In genomic region chr1:157310401-157310800, GRCh38 we compare ENCODE assay signal across 18 cellular contexts.
DNase-seq lines count a peak whose midpoint lies in the region; ATAC-seq and TF ChIP-seq lines count a peak whose summit lies in the region.
"Had no signal": no experiment of that assay in that cellular context is flagged by ENCODE, and none has a peak within 500 bp of the region (broad histone marks: within the 10 kb centered on the region; RNA-seq: fewer than 3 reads in every experiment).

No MANE protein-coding gene starts in this region.

- no peak for ATAC-seq in activated CD8-positive, alpha-beta memory T cell treated with anti-CD3 and anti-CD28 coated beads, Interleukin-2, amount 10 ng/mL, durations not matched to agents 7 days and 5 days
- no peak for ATAC-seq in HG03442 (IDR thresholded peaks at IDR 0.05; ENCODE audit: unreplicated experiment)

- no peak overlapping the region for H3K9ac ChIP-seq in neural progenitor cell

- H3K27ac ChIP-seq in esophagus muscularis mucosa (replicated peaks in 1 of 4) (no peak overlapping the region), neural progenitor cell (no peak overlapping the region)
- H3K27ac ChIP-seq: 22Rv1, C4-2B, SK-N-MC had no signal

- H3K4me1 Mint-ChIP-seq in activated CD8-positive, alpha-beta memory T cell treated with anti-CD3 and anti-CD28 coated beads, Interleukin-2, amount 10 ng/mL, durations not matched to agents 7 days and 5 days: no peaks in the 10 kb centered on the region
- peaks cover 9% of the 10 kb centered on the region for H3K4me1 Mint-ChIP-seq in neural progenitor cell

- no peaks in the 10 kb centered on the region for H3K9me3 ChIP-seq in esophagus muscularis mucosa
- H3K9me3 ChIP-seq in neural progenitor cell (ENCODE audit: low read depth): no peaks in the 10 kb centered on the region

- no peaks in the 10 kb centered on the region for H3K9me3 Mint-ChIP-seq in activated CD8-positive, alpha-beta memory T cell treated with anti-CD3 and anti-CD28 coated beads, Interleukin-2, amount 10 ng/mL, durations not matched to agents 7 days and 5 days (ENCODE audit: low read depth)
- no peaks in the 10 kb centered on the region for H3K9me3 Mint-ChIP-seq in neural progenitor cell
- H3K9me3 Mint-ChIP-seq: HFFc6 had no signal

- H3K79me2 ChIP-seq in neural progenitor cell (ENCODE audit: low read depth): no peaks in the 10 kb centered on the region

- CTCF ChIA-PET in activated CD8-positive, alpha-beta memory T cell treated with anti-CD3 and anti-CD28 coated beads, Interleukin-2, amount 10 ng/mL, durations not matched to agents 7 days and 5 days (lab: Charles Lee): interaction anchor here (0.9 kb wide), 1 partner anchor 172 kb away, joined by 3 read pairs; no protein-coding TSS in a partner anchor

- H3K4me2 ChIP-seq in neural progenitor cell: no peak overlapping the region

- H3K27ac Mint-ChIP-seq in activated CD8-positive, alpha-beta memory T cell treated with anti-CD3 and anti-CD28 coated beads, Interleukin-2, amount 10 ng/mL, durations not matched to agents 7 days and 5 days: no peak overlapping the region
- H3K27ac Mint-ChIP-seq in neural progenitor cell: no peak overlapping the region
- H3K27ac Mint-ChIP-seq: HFFc6 had no signal

- no peak for TF ChIP-seq POLR2A in esophagus muscularis mucosa (IDR thresholded peaks at IDR 0.05; ENCODE audit: low read depth)

- peaks cover 0 to 6% (median 0%) of the 10 kb centered on the region in 4 donors for H3K4me1 ChIP-seq in esophagus muscularis mucosa
- H3K4me1 ChIP-seq in neural progenitor cell: no peaks in the 10 kb centered on the region

- intact Hi-C loops in esophagus muscularis mucosa (cut with DNase I): no loop called here

- H3F3A ChIP-seq in neural progenitor cell (ENCODE audit: low read depth): no peaks in the 10 kb centered on the region

- H3K36me3 Mint-ChIP-seq in activated CD8-positive, alpha-beta memory T cell treated with anti-CD3 and anti-CD28 coated beads, Interleukin-2, amount 10 ng/mL, durations not matched to agents 7 days and 5 days: no peaks in the 10 kb centered on the region
- H3K36me3 Mint-ChIP-seq in neural progenitor cell: no peaks in the 10 kb centered on the region
- H3K36me3 Mint-ChIP-seq: IgD-negative memory B cell had no signal

- no peak overlapping the region for H3K4me3 Mint-ChIP-seq in activated CD8-positive, alpha-beta memory T cell treated with anti-CD3 and anti-CD28 coated beads, Interleukin-2, amount 10 ng/mL, durations not matched to agents 7 days and 5 days
- H3K4me3 Mint-ChIP-seq in neural progenitor cell: no peak overlapping the region
- H3K4me3 Mint-ChIP-seq: HFFc6, IgD-negative memory B cell had no signal

- TF ChIP-seq CTCF in esophagus muscularis mucosa (IDR thresholded peaks at IDR 0.05): no peak
- TF ChIP-seq CTCF in neural progenitor cell (IDR thresholded peaks at IDR 0.05): no peak

- peaks cover 0 to 14% (median 0%) of the 10 kb centered on the region in 4 donors for H3K27me3 ChIP-seq in esophagus muscularis mucosa
- H3K27me3 ChIP-seq in neural progenitor cell: no peaks in the 10 kb centered on the region

- no peak overlapping the region for H2AFZ ChIP-seq in neural progenitor cell (replicated peaks)

- WGBS in esophagus muscularis mucosa: 39% methylated on average over 5 of the region's 5 CpGs

- no peaks in the 10 kb centered on the region for H3K36me3 ChIP-seq in esophagus muscularis mucosa
- H3K36me3 ChIP-seq in neural progenitor cell: no peaks in the 10 kb centered on the region

- DNase-seq in activated CD8-positive, alpha-beta memory T cell treated with anti-CD3 and anti-CD28 coated beads for 24 hours: peak; percentile 24
- DNase-seq in activated CD8-positive, alpha-beta memory T cell treated with anti-CD3 and anti-CD28 coated beads, Interleukin-2, amount 10 ng/mL, durations not matched to agents 7 days and 5 days: no peak
- peak; percentile 90 for DNase-seq in esophagus muscularis mucosa (ENCODE audit: extremely low spot score)
- DNase-seq in neural progenitor cell (ENCODE audit: low spot score): peak; percentile 33
- no peak for DNase-seq in activated CD4-positive, alpha-beta T cell treated with anti-CD3 and anti-CD28 coated beads, Interleukin-2, amount 50 U/mL, for 4 hours
- DNase-seq in iPS-NIHi11 (ENCODE audit: low spot score): no peak
- no peak for DNase-seq in NK-92 treated with Interleukin-12 subunit alpha and Interleukin-12 subunit beta, amount 100 ng/mL, for 24 hours (lab: John Stamatoyannopoulos, UW)
- DNase-seq: AML-193, DMS79, HFFc6, NCI-H1048, NCI-H1436 treated with DMSO at 0.1 percent for 48 hours, NCI-H2171 had no signal

- H3K4me3 ChIP-seq in esophagus muscularis mucosa (no peak overlapping the region), neural progenitor cell (no peak overlapping the region)
- H3K4me3 ChIP-seq: SK-N-MC had no signal

- peaks cover 32% of the 10 kb centered on the region for H3K27me3 Mint-ChIP-seq in activated CD8-positive, alpha-beta memory T cell treated with anti-CD3 and anti-CD28 coated beads, Interleukin-2, amount 10 ng/mL, durations not matched to agents 7 days and 5 days
- peaks cover 2% of the 10 kb centered on the region for H3K27me3 Mint-ChIP-seq in neural progenitor cell (ENCODE audit: insufficient read depth, low read depth)

- no peaks in the 10 kb centered on the region for H4K20me1 ChIP-seq in neural progenitor cell (ENCODE audit: low read depth)

- TF ChIP-seq EP300 in esophagus muscularis mucosa (IDR thresholded peaks at IDR 0.05): no peak

Comparison
In these comparisons a context has a peak if more than half of its experiments do, and no peak if none do; other contexts are left out.
1. DNase-seq: peak in activated CD8-positive, alpha-beta memory T cell treated with anti-CD3 and anti-CD28 coated beads for 24 hours (single experiment), esophagus muscularis mucosa (single experiment) and neural progenitor cell (single experiment); none in activated CD8-positive, alpha-beta memory T cell treated with anti-CD3 and anti-CD28 coated beads, Interleukin-2, amount 10 ng/mL, durations not matched to agents 7 days and 5 days (single experiment), activated CD4-positive, alpha-beta T cell treated with anti-CD3 and anti-CD28 coated beads, Interleukin-2, amount 50 U/mL, for 4 hours (0 of 2), iPS-NIHi11 (single experiment) and NK-92 treated with Interleukin-12 subunit alpha and Interleukin-12 subunit beta, amount 100 ng/mL, for 24 hours (single experiment).